In the genomic region with DNA sequence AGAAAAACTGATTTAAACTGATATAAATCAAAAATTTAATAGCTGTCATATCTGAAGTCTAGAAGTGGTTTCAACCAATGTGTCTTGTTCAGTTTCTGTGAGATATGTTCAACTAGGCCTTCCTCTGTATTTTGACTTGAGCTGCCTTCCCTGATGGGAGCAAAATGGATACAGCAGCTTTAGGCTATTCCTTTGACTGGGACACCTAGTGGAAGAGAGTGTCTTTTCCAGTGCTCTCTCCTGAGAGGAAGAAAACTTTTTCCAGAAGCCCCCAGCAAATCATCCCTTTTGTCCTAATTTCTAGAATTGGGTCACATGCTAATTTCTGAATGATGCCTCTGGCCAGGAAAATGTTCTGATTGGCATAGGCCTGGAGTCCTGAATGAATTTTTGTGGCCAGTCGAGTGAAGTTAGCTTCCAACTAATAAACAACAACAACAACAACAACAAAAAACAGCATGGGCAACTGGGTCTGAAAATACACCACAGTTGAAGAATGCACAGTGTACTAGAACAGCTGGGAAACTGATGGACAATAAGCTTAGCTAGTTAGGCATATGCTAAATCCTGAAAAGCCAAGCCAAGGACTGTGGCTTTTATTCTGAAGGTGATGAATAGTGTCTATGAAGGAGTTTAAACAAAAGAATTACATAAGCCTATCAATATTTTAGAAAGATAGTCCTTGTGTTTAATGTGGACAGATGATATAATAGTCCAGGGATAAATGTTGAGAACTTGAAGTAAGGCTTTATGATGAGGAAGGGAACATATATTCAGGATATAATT, we compare ENCODE assay signal across 17 cellular contexts.
DNase-seq lines count a peak whose midpoint lies in the region; ATAC-seq, FAIRE-seq and TF ChIP-seq lines count a peak whose summit lies in the region.
"Had no signal": no experiment of that assay in that cellular context is flagged by ENCODE, and none has a peak within 500 bp of the region (broad histone marks: within the 10 kb centered on the region; RNA-seq: fewer than 3 reads in every experiment).

No MANE protein-coding gene starts in this region.

- H3K9ac ChIP-seq in PC-3 (ENCODE audit: low read length), result no peak overlapping the region
- no peak overlapping the region for H3K9ac ChIP-seq in mesendoderm (ENCODE audit: low read length)

- H2BK5ac ChIP-seq in mesendoderm (ENCODE audit: low read length), result no peak overlapping the region

- peak; percentile 80 for FAIRE-seq in D721Med (lab: Jason Lieb, UNC)
- FAIRE-seq: GM19239, K562 had no signal

- H3K4me3 Mint-ChIP-seq in chondrocyte (ENCODE audit: unreplicated experiment), result no peak overlapping the region

- no peak overlapping the region for H3K23ac ChIP-seq in mesendoderm (ENCODE audit: low read length)

- no peaks in the 10 kb centered on the region for H3K79me1 ChIP-seq in mesendoderm (ENCODE audit: low read length)

- H3K9me3 Mint-ChIP-seq in chondrocyte (ENCODE audit: low read depth), result peaks cover 16% of the 10 kb centered on the region

- no peak overlapping the region for H3K4me2 ChIP-seq in PC-3 (ENCODE audit: low read length)
- no peak overlapping the region for H3K4me2 ChIP-seq in mesendoderm (ENCODE audit: low read length)

- no peak for TF ChIP-seq CTCF in D721Med (IDR thresholded peaks at IDR 0.05; ENCODE audit: insufficient read depth, missing control alignments)
- TF ChIP-seq CTCF in PC-3 (conservative IDR thresholded peaks at IDR 0.05; ENCODE audit: low read depth, low read length), result peak; percentile 34
- TF ChIP-seq CTCF in chondrocyte (IDR thresholded peaks at IDR 0.05), result no peak

- H3K27ac ChIP-seq in PC-3 (ENCODE audit: low read length), result no peak overlapping the region
- no peak overlapping the region for H3K27ac ChIP-seq in mesendoderm (ENCODE audit: low read depth, low read length)

- H3F3A ChIP-seq in PC-3 (ENCODE audit: low read length, unreplicated experiment), result no peaks in the 10 kb centered on the region

- no peaks in the 10 kb centered on the region for H3K27me3 Mint-ChIP-seq in chondrocyte (ENCODE audit: low read depth)

- DNase-seq in D721Med (ENCODE audit: insufficient read length, low spot score) (no peak), PC-3 (no peak), chondrocyte (ENCODE audit: low spot score) (no peak), mesendoderm (peak; percentile 35), globus pallidus (ENCODE audit: low spot score) (no peak)
- DNase-seq in stimulated activated CD4-positive, alpha-beta T cell treated with anti-CD3 and anti-CD28 coated beads, Interleukin-2, amount 100 ng/mL, for 24 hours, result no peak
- DNase-seq: COR-L47, DMS53, HCEC 1CT, MV-4-11, NCI-H1417, NCI-H187 treated with DMSO at 0.1 percent for 48 hours, NCI-H526 treated with DMSO at 0.1 percent for 48 hours had no signal

- no peak overlapping the region for H2BK120ac ChIP-seq in mesendoderm (ENCODE audit: low read depth, low read length)

- no peak overlapping the region for H4K8ac ChIP-seq in mesendoderm (ENCODE audit: low read depth, low read length)

- H3K79me2 ChIP-seq in PC-3 (ENCODE audit: low read length), result no peaks in the 10 kb centered on the region
- no peaks in the 10 kb centered on the region for H3K79me2 ChIP-seq in mesendoderm (ENCODE audit: control insufficient read depth, insufficient read depth, low read length)

- POLR2A ChIA-PET in PC-3 (lab: Charles Lee; ENCODE audit: unreplicated experiment), result no interaction called here

- H3K56ac ChIP-seq in mesendoderm (ENCODE audit: low read length), result no peak overlapping the region

- peak overlapping the region; percentile 46 for H3K27ac Mint-ChIP-seq in chondrocyte (ENCODE audit: unreplicated experiment)

- no peak overlapping the region for H3K4ac ChIP-seq in mesendoderm (ENCODE audit: low read depth, low read length)

- ATAC-seq in PC-3 (peak; percentile 42; the same call in 1 of the 2 replicates), HG02840 (IDR thresholded peaks at IDR 0.05; ENCODE audit: low FRiP score, unreplicated experiment) (no peak)
- ATAC-seq: K562, Panc1 had no signal

- H4K20me1 ChIP-seq in PC-3 (ENCODE audit: low read length), result no peaks in the 10 kb centered on the region

- H3K27me3 ChIP-seq in PC-3 (ENCODE audit: low read length) (no peaks in the 10 kb centered on the region), mesendoderm (ENCODE audit: insufficient read depth, low read length, poor library complexity) (no peaks in the 10 kb centered on the region)

- CTCF ChIA-PET in PC-3 (lab: Charles Lee), result no interaction called here

- BruUV-seq in PC-3 (replicated peaks; lab: Mats Ljungman, UMichigan), result no TSS peak

- intact Hi-C loops in PC-3 (cut with micrococcal nuclease), result no loop called here

- no peaks in the 10 kb centered on the region for H3K36me3 ChIP-seq in PC-3 (ENCODE audit: low read depth, low read length)
- H3K36me3 ChIP-seq in mesendoderm (ENCODE audit: control insufficient read depth, insufficient read depth, low read length), result no peaks in the 10 kb centered on the region

- H3K9me2 ChIP-seq in PC-3 (replicated peaks; ENCODE audit: low read length), result no peaks in the 10 kb centered on the region

- H3K4me3 ChIP-seq in PC-3 (ENCODE audit: low read length) (no peak overlapping the region), mesendoderm (ENCODE audit: low read length) (no peak overlapping the region)
- H3K4me3 ChIP-seq: K562 had no signal

- WGBS in mesendoderm (ENCODE audit: extremely low coverage, insufficient coverage, low lambda C conversion rate), result no CpG with 5 or more reads among the region's 1 CpG

- H3K9me3 ChIP-seq in PC-3 (ENCODE audit: low read length), result no peaks in the 10 kb centered on the region

- H2BK15ac ChIP-seq in mesendoderm (replicated peaks; ENCODE audit: low read depth), result no peak overlapping the region

- peaks cover 57% of the 10 kb centered on the region for H3K4me1 Mint-ChIP-seq in chondrocyte (ENCODE audit: low read depth)

- H3K4me1 ChIP-seq in PC-3 (ENCODE audit: insufficient read depth, low read length) (0 out of 2 replicates have a peak, but pooled peaks cover 4% of the 10 kb centered on the region), mesendoderm (ENCODE audit: control insufficient read depth, low read depth, low read length) (no peaks in the 10 kb centered on the region)

- H2AK5ac ChIP-seq in mesendoderm (ENCODE audit: low read length), result no peak overlapping the region

- no peak overlapping the region for H4K5ac ChIP-seq in mesendoderm (ENCODE audit: low read length)

- H2AFZ ChIP-seq in PC-3 (ENCODE audit: low read length), result no peak overlapping the region

- no peak overlapping the region for H3K18ac ChIP-seq in mesendoderm (ENCODE audit: low read length)

- peaks cover 25% of the 10 kb centered on the region for H3K36me3 Mint-ChIP-seq in chondrocyte (ENCODE audit: low read depth)
